In genomic region chr2:168587302-168587701, GRCh38 we compare ENCODE assay signal across 15 cellular contexts.
"Had no signal": no experiment of that assay in that cellular context is flagged by ENCODE, and none has a peak within 500 bp of the region (broad histone marks: within the 10 kb centered on the region; RNA-seq: fewer than 3 reads in every experiment).

No MANE protein-coding gene starts in this region.

- DNase-seq: activated CD4-positive, alpha-beta memory T cell treated with anti-CD3 and anti-CD28 coated beads for 36 hours; activated CD4-positive, alpha-beta T cell treated with anti-CD3 and anti-CD28 coated beads for 4 hours; activated T-cell treated with anti-CD3 and anti-CD28 coated beads for 4 hours; central memory CD4-positive, alpha-beta T cell; erythroblast; lower lobe of right lung; stimulated activated CD4-positive, alpha-beta T cell treated with anti-CD3 and anti-CD28 coated beads, Interleukin-12 subunit alpha, Interleukin-12 subunit beta, amount 100 ng/mL, for 4 hours; stimulated activated CD4-positive, alpha-beta T cell treated with anti-CD3 and anti-CD28 coated beads, Interleukin-1b, Interleukin-23, amount 100 ng/mL, for 48 hours; stimulated activated naive CD8-positive, alpha-beta T cell treated with anti-CD3 and anti-CD28 coated beads, Interleukin-15, Interleukin-2, amounts not matched to agents 100 U/mL and 50 U/mL, for 24 hours; transverse colon had no signal

- H3K27me3 ChIP-seq: transverse colon, vagina had no signal

- H3K9me3 ChIP-seq: lower lobe of right lung, transverse colon, vagina had no signal

- H3K27ac ChIP-seq: coronary artery, lower lobe of right lung, parathyroid adenoma, transverse colon, vagina had no signal

- H3K4me1 ChIP-seq: lower lobe of right lung, parathyroid adenoma had no signal

- H3K4me3 ChIP-seq: coronary artery, lower lobe of right lung, transverse colon, vagina had no signal

- ATAC-seq: lower lobe of right lung; natural killer cell treated with Interleukin-12 subunit alpha and Interleukin-12 subunit beta and Interleukin-15 and Interleukin-18, amount 100 ng/mL, for 72 hours; stimulated activated naive CD8-positive, alpha-beta T cell treated with anti-CD3 and anti-CD28 coated beads, Interleukin-15, Interleukin-2, amounts not matched to agents 100 U/mL and 50 U/mL, for 24 hours; WTC11 had no signal
